ENCODE assay signal across 21 cellular contexts in the genomic region with DNA sequence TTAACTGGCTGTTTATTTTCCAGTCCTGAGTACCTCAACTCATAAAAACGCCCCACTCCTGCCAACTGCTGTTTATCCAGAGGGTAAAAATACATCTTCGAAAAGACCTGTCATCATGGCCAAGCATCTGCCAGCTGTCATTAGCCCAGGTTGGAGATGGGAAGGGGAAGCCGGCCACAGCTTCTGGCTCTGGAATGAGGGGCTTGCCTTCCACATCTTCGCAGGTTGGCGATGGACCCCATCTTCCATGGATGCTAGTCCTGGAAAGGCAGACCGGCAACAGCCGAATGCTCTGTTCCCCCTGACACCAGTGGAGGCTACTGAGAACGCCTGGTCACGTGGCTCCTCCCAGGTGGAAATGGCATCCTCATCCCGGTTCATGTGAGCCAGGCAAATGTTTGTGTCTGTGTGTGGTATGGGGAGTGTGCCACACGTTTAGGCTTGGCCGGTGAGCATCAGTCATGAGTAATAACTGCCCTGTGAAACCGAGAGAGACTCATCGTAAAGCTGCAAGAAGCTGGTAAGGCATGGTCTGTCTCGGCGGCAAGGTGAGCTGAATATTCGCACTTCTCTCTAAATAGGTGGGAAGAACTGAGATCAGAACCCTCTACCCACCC. TPM values are rescaled to one million over a fixed set of nuclear protein-coding genes. Genes with fewer than 3 reads are reported as not detected.
"Had no signal": no experiment of that assay in that cellular context is flagged by ENCODE, and none has a peak within 500 bp of the region (broad histone marks: within the 10 kb centered on the region; RNA-seq: fewer than 3 reads in every experiment).

No MANE protein-coding gene starts in this region.

- H3K4me1 Mint-ChIP-seq: activated B cell treated with CpG ODN at 0.5 μM for 24 hours had no signal

- H3K4me3 ChIP-seq: adrenal gland, psoas muscle, upper lobe of right lung had no signal

- H3K4me3 Mint-ChIP-seq: activated B cell treated with CpG ODN at 0.5 μM for 24 hours; activated CD4-positive, alpha-beta T cell treated with anti-CD3 and anti-CD28 coated beads, Interleukin-2, amount 10 ng/mL, durations not matched to agents 24 days and 14 days; natural killer cell treated with Interleukin-12 subunit alpha and Interleukin-12 subunit beta and Interleukin-15 and Interleukin-18, amount 100 ng/mL, for 72 hours; T-helper 17 cell had no signal

- H3K27ac Mint-ChIP-seq: activated B cell treated with CpG ODN at 0.5 μM for 24 hours; activated CD4-positive, alpha-beta T cell treated with anti-CD3 and anti-CD28 coated beads, Interleukin-2, amount 10 ng/mL, durations not matched to agents 24 days and 14 days; natural killer cell treated with Interleukin-12 subunit alpha and Interleukin-12 subunit beta and Interleukin-15 and Interleukin-18, amount 100 ng/mL, for 72 hours; T-helper 17 cell had no signal

- H3K9me3 Mint-ChIP-seq: activated CD4-positive, alpha-beta T cell treated with anti-CD3 and anti-CD28 coated beads, Interleukin-2, amount 10 ng/mL, durations not matched to agents 24 days and 14 days; natural killer cell treated with Interleukin-12 subunit alpha and Interleukin-12 subunit beta and Interleukin-15 and Interleukin-18, amount 100 ng/mL, for 72 hours had no signal

- H3K27ac ChIP-seq: adrenal gland, psoas muscle, upper lobe of right lung had no signal

- H3K27me3 ChIP-seq: adrenal gland, upper lobe of right lung had no signal

- H3K4me1 ChIP-seq: adrenal gland, psoas muscle, upper lobe of right lung had no signal

- H3K9me3 ChIP-seq: psoas muscle, upper lobe of right lung had no signal

- H3K36me3 ChIP-seq: adrenal gland, upper lobe of right lung had no signal

- DNase-seq: activated B cell treated with CpG ODN at 0.5 μM for 24 hours; activated CD4-positive, alpha-beta T cell treated with anti-CD3 and anti-CD28 coated beads, Interleukin-2, amount 10 ng/mL, durations not matched to agents 24 days and 14 days; activated CD8-positive, alpha-beta memory T cell treated with anti-CD3 and anti-CD28 coated beads for 24 hours; activated naive CD4-positive, alpha-beta T cell treated with anti-CD3 and anti-CD28 coated beads, Interleukin-2, amount 50 U/mL, for 16 hours; adrenal gland; central memory CD4-positive, alpha-beta T cell; cortex of kidney; effector CD8-positive, alpha-beta T cell; erythroblast; hippocampal formation; occipital lobe; psoas muscle; stimulated activated CD4-positive, alpha-beta T cell treated with anti-CD3 and anti-CD28 coated beads, Interleukin-2, amount 100 ng/mL, for 48 hours; stimulated activated naive CD8-positive, alpha-beta T cell treated with anti-CD3 and anti-CD28 coated beads, Interleukin-15, Interleukin-2, amounts not matched to agents 100 U/mL and 50 U/mL, for 24 hours; T-helper 17 cell; upper lobe of right lung had no signal

RNA-seq across cellular contexts. Expression of gene KRTAP17-1, which starts 0.4 kb away (rescaled TPM):
- total RNA-seq: activated B cell treated with CpG ODN at 0.5 μM for 24 hours; activated CD4-positive, alpha-beta T cell treated with anti-CD3 and anti-CD28 coated beads, Interleukin-2, amount 10 ng/mL, durations not matched to agents 24 days and 14 days; adrenal gland; glomerular endothelial cell; lung microvascular endothelial cell; mucosa of gallbladder; natural killer cell treated with Interleukin-12 subunit alpha and Interleukin-12 subunit beta and Interleukin-15 and Interleukin-18, amount 100 ng/mL, for 72 hours; occipital lobe; psoas muscle; T-helper 17 cell; temporal lobe; upper lobe of right lung had no signal

RNA-seq across cellular contexts. Expression of gene KRTAP16-1, which starts 6.8 kb away (rescaled TPM):
- total RNA-seq: activated B cell treated with CpG ODN at 0.5 μM for 24 hours; activated CD4-positive, alpha-beta T cell treated with anti-CD3 and anti-CD28 coated beads, Interleukin-2, amount 10 ng/mL, durations not matched to agents 24 days and 14 days; adrenal gland; glomerular endothelial cell; lung microvascular endothelial cell; mucosa of gallbladder; natural killer cell treated with Interleukin-12 subunit alpha and Interleukin-12 subunit beta and Interleukin-15 and Interleukin-18, amount 100 ng/mL, for 72 hours; occipital lobe; psoas muscle; temporal lobe; upper lobe of right lung had no signal

RNA-seq across cellular contexts. Expression of gene KRTAP29-1, which starts 13.3 kb away (rescaled TPM):
- total RNA-seq: activated B cell treated with CpG ODN at 0.5 μM for 24 hours; activated CD4-positive, alpha-beta T cell treated with anti-CD3 and anti-CD28 coated beads, Interleukin-2, amount 10 ng/mL, durations not matched to agents 24 days and 14 days; adrenal gland; glomerular endothelial cell; lung microvascular endothelial cell; mucosa of gallbladder; natural killer cell treated with Interleukin-12 subunit alpha and Interleukin-12 subunit beta and Interleukin-15 and Interleukin-18, amount 100 ng/mL, for 72 hours; occipital lobe; psoas muscle; T-helper 17 cell; temporal lobe; upper lobe of right lung had no signal

RNA-seq across cellular contexts. Expression of gene KRT33A, which starts 34.7 kb away (rescaled TPM):
- total RNA-seq: activated B cell treated with CpG ODN at 0.5 μM for 24 hours; activated CD4-positive, alpha-beta T cell treated with anti-CD3 and anti-CD28 coated beads, Interleukin-2, amount 10 ng/mL, durations not matched to agents 24 days and 14 days; adrenal gland; glomerular endothelial cell; lung microvascular endothelial cell; mucosa of gallbladder; natural killer cell treated with Interleukin-12 subunit alpha and Interleukin-12 subunit beta and Interleukin-15 and Interleukin-18, amount 100 ng/mL, for 72 hours; occipital lobe; psoas muscle; T-helper 17 cell; temporal lobe; upper lobe of right lung had no signal

RNA-seq across cellular contexts. Expression of gene KRTAP9-7, which starts 40.4 kb away (rescaled TPM):
- total RNA-seq: activated B cell treated with CpG ODN at 0.5 μM for 24 hours; activated CD4-positive, alpha-beta T cell treated with anti-CD3 and anti-CD28 coated beads, Interleukin-2, amount 10 ng/mL, durations not matched to agents 24 days and 14 days; adrenal gland; glomerular endothelial cell; lung microvascular endothelial cell; mucosa of gallbladder; natural killer cell treated with Interleukin-12 subunit alpha and Interleukin-12 subunit beta and Interleukin-15 and Interleukin-18, amount 100 ng/mL, for 72 hours; occipital lobe; psoas muscle; T-helper 17 cell; temporal lobe; upper lobe of right lung had no signal
